15 cellular contexts compared by ENCODE assay signal in the genomic region with DNA sequence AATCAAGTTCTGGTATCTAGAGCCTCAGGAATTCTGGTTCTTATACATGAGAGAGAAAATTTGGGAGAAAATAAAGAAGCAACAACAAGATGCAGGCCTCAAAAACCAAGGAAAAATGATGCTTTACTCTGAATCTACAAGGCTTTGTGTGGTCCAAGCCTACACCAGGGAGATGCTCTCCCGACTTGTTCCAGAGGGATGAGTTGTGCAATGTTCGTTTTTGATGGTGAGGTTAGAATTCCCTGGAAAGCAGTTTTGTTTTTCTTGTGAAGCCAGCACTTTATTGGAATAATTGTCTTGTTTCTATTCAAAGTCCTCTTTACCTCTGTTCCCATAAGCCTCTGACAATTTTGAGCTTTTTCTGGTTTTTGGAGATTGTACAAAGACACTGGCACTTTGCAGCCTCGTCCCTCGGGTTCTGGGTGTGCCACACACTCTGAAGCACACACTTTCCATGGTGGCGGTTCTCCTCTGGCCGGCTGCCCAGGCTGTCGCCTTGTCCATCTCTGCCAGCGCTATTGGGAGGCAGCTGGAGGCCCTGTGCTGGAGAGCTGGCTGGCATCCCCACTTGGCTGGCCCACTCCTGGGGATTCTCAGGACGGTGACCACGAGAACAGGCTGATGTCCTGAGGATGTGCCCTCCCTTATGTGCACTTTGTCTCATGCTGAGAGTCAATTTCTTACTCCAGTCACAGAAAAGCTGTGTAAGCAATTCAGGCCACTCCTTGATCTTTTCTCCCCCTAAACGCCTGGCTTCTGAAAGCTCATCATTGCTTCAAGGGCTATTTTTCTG.
DNase-seq lines count a peak whose midpoint lies in the region; ATAC-seq and TF ChIP-seq lines count a peak whose summit lies in the region.
"Had no signal": no experiment of that assay in that cellular context is flagged by ENCODE, and none has a peak within 500 bp of the region (broad histone marks: within the 10 kb centered on the region; RNA-seq: fewer than 3 reads in every experiment).

No MANE protein-coding gene starts in this region.

- peaks cover 0 to 8% (median 4%) of the 10 kb centered on the region in 3 donors for H3K4me1 ChIP-seq in gastroesophageal sphincter
- H3K4me1 ChIP-seq: gastrocnemius medialis, SJCRH30, upper lobe of left lung had no signal

- no peak for TF ChIP-seq EP300 in gastroesophageal sphincter (IDR thresholded peaks at IDR 0.05)

- DNase-seq in DMS153 (lab: John Stamatoyannopoulos, UW) (peak; percentile 23), DMS153 treated with DMSO at 0.1 percent for 48 hours (lab: John Stamatoyannopoulos, UW; ENCODE audit: unreplicated experiment) (no peak), NCI-H446 treated with DMSO at 0.1 percent for 48 hours (lab: John Stamatoyannopoulos, UW) (peak; percentile 67), sciatic nerve (ENCODE audit: low spot score) (peak; percentile 60), KG1 (lab: John Stamatoyannopoulos, UW) (no peak)
- DNase-seq: 8988T, gastrocnemius medialis, HCEC 1CT, KBM-7, NCI-H510A had no signal

- H3K27ac ChIP-seq in gastroesophageal sphincter: peak overlapping the region in 1 of 4 donors; percentile 15
- H3K27ac ChIP-seq: gastrocnemius medialis, SJCRH30, upper lobe of left lung had no signal

- ATAC-seq in gastroesophageal sphincter (peak; percentile 31), sciatic nerve (peak; percentile 94), GM19395 (IDR thresholded peaks at IDR 0.05; ENCODE audit: unreplicated experiment) (no peak), GM18520 (IDR thresholded peaks at IDR 0.05; ENCODE audit: unreplicated experiment) (no peak)

- no peaks in the 10 kb centered on the region for H3K27me3 ChIP-seq in gastroesophageal sphincter
- H3K27me3 ChIP-seq: gastrocnemius medialis, SJCRH30, upper lobe of left lung had no signal

- TF ChIP-seq CTCF in gastroesophageal sphincter (IDR thresholded peaks at IDR 0.05): no peak

- 67 to 75% methylated on average over 1 to 5 of the region's 11 CpGs for WGBS in gastroesophageal sphincter (ENCODE audit: low coverage in 1 of 2), 2 donors

- H3K4me3 ChIP-seq in gastroesophageal sphincter: no peak overlapping the region
- H3K4me3 ChIP-seq: gastrocnemius medialis, SJCRH30, upper lobe of left lung had no signal

- TF ChIP-seq POLR2A in gastroesophageal sphincter (IDR thresholded peaks at IDR 0.05): no peak

- no peaks in the 10 kb centered on the region for H3K36me3 ChIP-seq in gastroesophageal sphincter
- H3K36me3 ChIP-seq: gastrocnemius medialis, SJCRH30, upper lobe of left lung had no signal

- peaks cover 0 to 14% (median 0%) of the 10 kb centered on the region in 3 donors for H3K9me3 ChIP-seq in gastroesophageal sphincter
- H3K9me3 ChIP-seq: SJCRH30 had no signal

- intact Hi-C loops in sciatic nerve (cut with DNase I): loop anchor here (5.0 kb wide), 1 partner anchor 1467 kb away; no protein-coding TSS in a partner anchor

Comparison
In these comparisons a context has a peak if more than half of its experiments do, and no peak if none do; other contexts are left out.
1. DNase-seq: peak in DMS153 (single experiment), NCI-H446 treated with DMSO at 0.1 percent for 48 hours (single experiment) and sciatic nerve (single experiment); none in DMS153 treated with DMSO at 0.1 percent for 48 hours (single experiment) and KG1 (single experiment).
2. ATAC-seq: peak in gastroesophageal sphincter (single experiment) and sciatic nerve (single experiment); none in GM19395 (single experiment) and GM18520 (single experiment).